In genomic region chr16:3532741-3533140, GRCh38 we compare ENCODE assay signal across 30 cellular contexts. TPM values are rescaled to one million over a fixed set of nuclear protein-coding genes. Genes with fewer than 3 reads are reported as not detected.
"Had no signal": no experiment of that assay in that cellular context is flagged by ENCODE, and none has a peak within 500 bp of the region (broad histone marks: within the 10 kb centered on the region; RNA-seq: fewer than 3 reads in every experiment).

No MANE protein-coding gene starts in this region.

- H3K27ac ChIP-seq: colonic mucosa, epithelial cell of prostate, gastrocnemius medialis, ovary, psoas muscle, skin epidermis, spleen, thoracic aorta, tibial nerve, upper lobe of left lung had no signal

- ATAC-seq: gastrocnemius medialis; left ventricle myocardium superior; mucosa of descending colon; psoas muscle; stimulated activated naive B cell treated with anti-CD40 and anti-IgM and Interleukin-4, amounts not matched to agents 10 μg/mL and 1 μg/mL and 100 μg/mL, for 72 hours had no signal

- DNase-seq: colonic mucosa; effector CD8-positive, alpha-beta T cell; endodermal cell; foreskin fibroblast; gastrocnemius medialis; head of caudate nucleus; left ventricle myocardium superior; mucosa of descending colon; naive B cell; occipital lobe; ovary; posterior cingulate gyrus; psoas muscle; right cardiac atrium; spleen; stimulated activated CD4-positive, alpha-beta T cell treated with anti-CD3 and anti-CD28 coated beads, Interleukin-4, amount 100 ng/mL, for 4 hours; stimulated activated naive B cell treated with anti-CD40 and anti-IgM and Interleukin-4, amounts not matched to agents 10 μg/mL and 1 μg/mL and 100 μg/mL, for 72 hours; upper lobe of left lung had no signal

- H3K27ac Mint-ChIP-seq: dendritic cell treated with granulocyte-macrophage colony-stimulating factor and Interleukin-4, amounts not matched to agents 40 ng/mL and 50 ng/mL, for 4 days; endodermal cell; memory B cell; mesothelial cell of epicardium; stimulated activated naive B cell treated with anti-CD40 and anti-IgM and Interleukin-4, amounts not matched to agents 10 μg/mL and 1 μg/mL and 100 μg/mL, for 72 hours; stimulated activated naive CD8-positive, alpha-beta T cell treated with anti-CD3 and anti-CD28 coated beads, Interleukin-15, Interleukin-2, amounts not matched to agents 100 ng/mL and 50 ng/mL, for 24 hours had no signal

- H3K4me1 Mint-ChIP-seq: endodermal cell, mesothelial cell of epicardium had no signal

- H3K9me3 Mint-ChIP-seq: dendritic cell treated with granulocyte-macrophage colony-stimulating factor and Interleukin-4, amounts not matched to agents 40 ng/mL and 50 ng/mL, for 4 days; memory B cell; naive B cell; stimulated activated naive B cell treated with anti-CD40 and anti-IgM and Interleukin-4, amounts not matched to agents 10 μg/mL and 1 μg/mL and 100 μg/mL, for 72 hours; stimulated activated naive CD8-positive, alpha-beta T cell treated with anti-CD3 and anti-CD28 coated beads, Interleukin-15, Interleukin-2, amounts not matched to agents 100 ng/mL and 50 ng/mL, for 24 hours had no signal

- H3K9me3 ChIP-seq: colonic mucosa, gastrocnemius medialis, mucosa of descending colon, ovary, psoas muscle, spleen, thoracic aorta, tibial nerve, upper lobe of left lung had no signal

- H3K27me3 ChIP-seq: colonic mucosa, gastrocnemius medialis, ovary, spleen, tibial nerve, upper lobe of left lung had no signal

- H3K4me3 Mint-ChIP-seq: dendritic cell treated with granulocyte-macrophage colony-stimulating factor and Interleukin-4, amounts not matched to agents 40 ng/mL and 50 ng/mL, for 4 days; endodermal cell; memory B cell; mesothelial cell of epicardium; stimulated activated naive B cell treated with anti-CD40 and anti-IgM and Interleukin-4, amounts not matched to agents 10 μg/mL and 1 μg/mL and 100 μg/mL, for 72 hours; stimulated activated naive CD8-positive, alpha-beta T cell treated with anti-CD3 and anti-CD28 coated beads, Interleukin-15, Interleukin-2, amounts not matched to agents 100 ng/mL and 50 ng/mL, for 24 hours had no signal

- H3K27me3 Mint-ChIP-seq: dendritic cell treated with granulocyte-macrophage colony-stimulating factor and Interleukin-4, amounts not matched to agents 40 ng/mL and 50 ng/mL, for 4 days; memory B cell; naive B cell; stimulated activated naive B cell treated with anti-CD40 and anti-IgM and Interleukin-4, amounts not matched to agents 10 μg/mL and 1 μg/mL and 100 μg/mL, for 72 hours; stimulated activated naive CD8-positive, alpha-beta T cell treated with anti-CD3 and anti-CD28 coated beads, Interleukin-15, Interleukin-2, amounts not matched to agents 100 ng/mL and 50 ng/mL, for 24 hours had no signal

RNA-seq across cellular contexts. Expression of gene C16orf90, which starts 37.5 kb away (rescaled TPM):
- total RNA-seq: colonic mucosa, endodermal cell, esophagus mucosa, gastrocnemius medialis, glomerular endothelial cell, left ventricle myocardium superior, lung, mesothelial cell of epicardium, mucosa of descending colon, occipital lobe, ovary, psoas muscle, renal cortical epithelial cell, right cardiac atrium, spleen, thoracic aorta, tibial nerve, upper lobe of left lung had no signal
